ENCODE assay signal across 16 cellular contexts in the genomic region with DNA sequence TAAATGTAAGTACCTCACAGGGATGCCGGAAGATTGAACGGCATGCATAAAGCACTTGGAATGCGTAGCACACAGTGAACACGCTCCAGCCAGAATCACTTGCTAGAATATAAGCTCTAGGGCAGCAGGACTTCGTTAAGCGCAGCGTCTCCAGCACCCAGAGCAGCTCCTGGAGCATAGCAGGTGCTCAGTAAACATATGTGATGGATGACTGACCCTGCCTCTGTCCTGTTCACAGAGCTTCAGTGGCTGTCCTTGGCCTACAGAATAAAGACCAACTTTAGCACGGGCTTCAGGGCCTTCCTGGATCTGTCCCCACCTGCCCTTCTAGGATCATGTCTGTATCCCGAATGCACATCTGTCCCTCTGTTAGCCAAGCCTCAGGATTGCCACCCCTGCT. TPM values are rescaled to one million over a fixed set of nuclear protein-coding genes. Genes with fewer than 3 reads are reported as not detected.
"Had no signal": no experiment of that assay in that cellular context is flagged by ENCODE, and none has a peak within 500 bp of the region (broad histone marks: within the 10 kb centered on the region; RNA-seq: fewer than 3 reads in every experiment).

No MANE protein-coding gene starts in this region.

- DNase-seq: activated CD4-positive, alpha-beta T cell treated with anti-CD3 and anti-CD28 coated beads for 48 hours; activated CD8-positive, alpha-beta memory T cell treated with anti-CD3 and anti-CD28 coated beads, Interleukin-2, amount 50 U/mL, for 48 hours; activated CD8-positive, alpha-beta T cell treated with anti-CD3 and anti-CD28 coated beads, Interleukin-2, amount 10 ng/mL, durations not matched to agents 7 days and 5 days; activated naive CD4-positive, alpha-beta T cell treated with anti-CD3 and anti-CD28 coated beads, Interleukin-2, amount 10 ng/mL, durations not matched to agents 7 days and 5 days; caudate nucleus; colonic mucosa; effector CD4-positive, alpha-beta T cell; foreskin melanocyte; left ventricle myocardium superior; posterior cingulate gyrus; T1000; thyroid gland; uterus had no signal

- ATAC-seq: activated CD8-positive, alpha-beta T cell treated with anti-CD3 and anti-CD28 coated beads, Interleukin-2, amount 10 ng/mL, durations not matched to agents 7 days and 5 days; left ventricle myocardium superior had no signal

- H3K4me1 ChIP-seq: uterus had no signal

- FAIRE-seq: endothelial cell of umbilical vein had no signal

- H3K27me3 Mint-ChIP-seq: activated naive CD4-positive, alpha-beta T cell treated with anti-CD3 and anti-CD28 coated beads, Interleukin-2, amount 10 ng/mL, durations not matched to agents 7 days and 5 days had no signal

- H3K36me3 ChIP-seq: colonic mucosa, thyroid gland, uterus had no signal

- H3K9me3 Mint-ChIP-seq: activated naive CD4-positive, alpha-beta T cell treated with anti-CD3 and anti-CD28 coated beads, Interleukin-2, amount 10 ng/mL, durations not matched to agents 7 days and 5 days had no signal

- H3K27me3 ChIP-seq: colonic mucosa, thyroid gland, uterus had no signal

- H3K4me3 Mint-ChIP-seq: activated CD8-positive, alpha-beta T cell treated with anti-CD3 and anti-CD28 coated beads, Interleukin-2, amount 10 ng/mL, durations not matched to agents 7 days and 5 days; activated naive CD4-positive, alpha-beta T cell treated with anti-CD3 and anti-CD28 coated beads, Interleukin-2, amount 10 ng/mL, durations not matched to agents 7 days and 5 days had no signal

- H3K27ac ChIP-seq: skin epidermis, thyroid gland, uterus had no signal

- H3K4me3 ChIP-seq: colonic mucosa, skin epidermis, thyroid gland, uterus had no signal

- H3K9me3 ChIP-seq: colonic mucosa, thyroid gland, uterus had no signal

RNA-seq across cellular contexts. Expression of gene P2RX1, which starts 41.9 kb away (rescaled TPM):
- total RNA-seq: endothelial cell of umbilical vein, kidney epithelial cell had no signal
- polyA plus RNA-seq: endothelial cell of umbilical vein had no signal
